In genomic region chr5:118752992-118753391, GRCh38 we compare ENCODE assay signal across 7 cellular contexts.
"Had no signal": no experiment of that assay in that cellular context is flagged by ENCODE, and none has a peak within 500 bp of the region (broad histone marks: within the 10 kb centered on the region; RNA-seq: fewer than 3 reads in every experiment).

No MANE protein-coding gene starts in this region.

- FAIRE-seq: H1, H54 had no signal

- H3K4me3 ChIP-seq: GM23338 had no signal

- DNase-seq: H9, HCEC 1CT, KG1 had no signal

- ATAC-seq: GM23338 had no signal

- H3K27ac ChIP-seq: HL-60 had no signal

- H3K4me2 ChIP-seq: GM23338 had no signal

- H2AFZ ChIP-seq: GM23338 had no signal
